Comparison of ENCODE assay signal across 24 cellular contexts in genomic region chr19:10753305-10753704, GRCh38. TPM values are rescaled to one million over a fixed set of nuclear protein-coding genes. Genes with fewer than 3 reads are reported as not detected.
DNase-seq lines count a peak whose midpoint lies in the region; ATAC-seq, FAIRE-seq and TF ChIP-seq lines count a peak whose summit lies in the region.
"Had no signal": no experiment of that assay in that cellular context is flagged by ENCODE, and none has a peak within 500 bp of the region (broad histone marks: within the 10 kb centered on the region; RNA-seq: fewer than 3 reads in every experiment).

No MANE protein-coding gene starts in this region.

- H3K4me1 ChIP-seq in K562 (replicated peaks in 1 of 2; ENCODE audit: control insufficient read depth in 2 of 2, insufficient read depth in 2 of 2, low read length in 2 of 2), result peaks cover 67 to 76% of the 10 kb centered on the region in 2 experiments
- H3K4me1 ChIP-seq in Caco-2, result no peaks in the 10 kb centered on the region

- peaks cover 89% of the 10 kb centered on the region for H3K4me1 Mint-ChIP-seq in activated CD4-positive, alpha-beta T cell treated with anti-CD3 and anti-CD28 coated beads, Interleukin-2, amount 10 ng/mL, durations not matched to agents 7 days and 5 days
- H3K4me1 Mint-ChIP-seq in CD14-positive monocyte, result peaks cover 73% of the 10 kb centered on the region
- H3K4me1 Mint-ChIP-seq in naive B cell, result peaks cover 63 to 95% (median 90%) of the 10 kb centered on the region in 3 donors
- H3K4me1 Mint-ChIP-seq in Caco-2 (ENCODE audit: low read depth, unreplicated experiment), result peaks cover 6% of the 10 kb centered on the region

- no peak overlapping the region for H3K4me3 Mint-ChIP-seq in activated CD4-positive, alpha-beta T cell treated with anti-CD3 and anti-CD28 coated beads, Interleukin-2, amount 10 ng/mL, durations not matched to agents 7 days and 5 days
- no peak overlapping the region for H3K4me3 Mint-ChIP-seq in CD14-positive monocyte
- H3K4me3 Mint-ChIP-seq in naive B cell, result peak overlapping the region in 1 of 8 donors; percentile 55
- H3K4me3 Mint-ChIP-seq in Caco-2 (ENCODE audit: unreplicated experiment), result no peak overlapping the region
- H3K4me3 Mint-ChIP-seq: H9 had no signal

- no peaks in the 10 kb centered on the region for H3K9me3 ChIP-seq in K562 (replicated peaks; ENCODE audit: control insufficient read depth, insufficient read depth, low read depth, low read length)
- H3K9me3 ChIP-seq in Caco-2, result no peaks in the 10 kb centered on the region
- H3K9me3 ChIP-seq: heart right ventricle, MG63, pancreas had no signal

- H3K27me3 ChIP-seq in K562 (ENCODE audit: control insufficient read depth in 2 of 2, insufficient read depth in 2 of 2, low read length in 2 of 2) (no peaks in the 10 kb centered on the region), Caco-2 (replicated peaks; ENCODE audit: control insufficient read depth, insufficient read depth, low read length) (no peaks in the 10 kb centered on the region)
- H3K27me3 ChIP-seq: heart right ventricle, MG63, pancreas had no signal

- H3K9me3 Mint-ChIP-seq in activated CD4-positive, alpha-beta T cell treated with anti-CD3 and anti-CD28 coated beads, Interleukin-2, amount 10 ng/mL, durations not matched to agents 7 days and 5 days, result no peaks in the 10 kb centered on the region
- H3K9me3 Mint-ChIP-seq in CD14-positive monocyte, result peaks cover 0 to 3% (median 0%) of the 10 kb centered on the region in 7 donors
- H3K9me3 Mint-ChIP-seq in naive B cell, result no peaks in the 10 kb centered on the region
- no peaks in the 10 kb centered on the region for H3K9me3 Mint-ChIP-seq in Caco-2 (ENCODE audit: unreplicated experiment)
- H3K9me3 Mint-ChIP-seq: H9 had no signal

- intact Hi-C loops in CD14-positive monocyte (cut with micrococcal nuclease), result no loop called here
- intact Hi-C loops in K562 (cut with micrococcal nuclease), result no loop called here
- intact Hi-C loops in Caco-2 (cut with micrococcal nuclease; ENCODE audit: unreplicated experiment), result no loop called here

- H3K27ac ChIP-seq in K562 (ENCODE audit: extremely low read depth, low read depth, low read length), result peak overlapping the region; percentile 42; the same call in 1 of the 3 replicates
- H3K27ac ChIP-seq: VCaP had no signal

- no peak overlapping the region for H3K4me2 ChIP-seq in K562 (ENCODE audit: insufficient read depth, low read length)

- BruUV-seq in K562 (replicated peaks; lab: Mats Ljungman, UMichigan) (no TSS peak), Caco-2 (replicated peaks; lab: Mats Ljungman, UMichigan) (no TSS peak)

- no peaks in the 10 kb centered on the region for H3K27me3 Mint-ChIP-seq in activated CD4-positive, alpha-beta T cell treated with anti-CD3 and anti-CD28 coated beads, Interleukin-2, amount 10 ng/mL, durations not matched to agents 7 days and 5 days
- H3K27me3 Mint-ChIP-seq in CD14-positive monocyte (ENCODE audit: low read depth in 3 of 3) (peaks cover 0 to 2% (median 0%) of the 10 kb centered on the region in 3 donors), naive B cell (no peaks in the 10 kb centered on the region), Caco-2 (ENCODE audit: insufficient read depth, unreplicated experiment) (no peaks in the 10 kb centered on the region)

- TF ChIP-seq CTCF in CD14-positive monocyte (IDR thresholded peaks at IDR 0.05), result no peak
- TF ChIP-seq CTCF in K562 (IDR thresholded peaks at IDR 0.05 in 2 of 3, conservative IDR thresholded peaks at IDR 0.05 in 1 of 3; ENCODE audit: insufficient read depth in 2 of 3, low read depth in 1 of 3, low read length in 3 of 3), result no peak
- TF ChIP-seq CTCF in Caco-2 (IDR thresholded peaks at IDR 0.05; ENCODE audit: insufficient read depth in 1 of 2, low read depth in 1 of 2, low read length in 1 of 2, severe bottlenecking in 1 of 2, unreplicated experiment in 1 of 2), result no peak

- no peak for TF ChIP-seq POLR2A in K562 (conservative IDR thresholded peaks at IDR 0.05)

- CTCF ChIA-PET in activated CD4-positive, alpha-beta T cell treated with anti-CD3 and anti-CD28 coated beads, Interleukin-2, amount 10 ng/mL, durations not matched to agents 7 days and 5 days (lab: Charles Lee), result interaction anchor here (0.6 to 1.3 kb wide), 2 partner anchors 12 to 39 kb away, joined by 3 to 5 read pairs; no protein-coding TSS in a partner anchor
- CTCF ChIA-PET in K562 (lab: Yijun Ruan, JAX; ENCODE audit: low intra/inter-chr PET ratio), result no interaction called here
- CTCF ChIA-PET in Caco-2 (lab: Charles Lee), result no interaction called here

- no peak for TF ChIP-seq EP300 in K562 (IDR thresholded peaks at IDR 0.05; ENCODE audit: low read length)

- no peak for DNase-seq in activated CD4-positive, alpha-beta T cell treated with anti-CD3 and anti-CD28 coated beads, Interleukin-2, amount 10 ng/mL, durations not matched to agents 7 days and 5 days
- no peak for DNase-seq in activated CD4-positive, alpha-beta T cell treated with anti-CD3 and anti-CD28 coated beads for 4 hours
- no peak for DNase-seq in CD14-positive monocyte (ENCODE audit: low spot score)
- peak in 1 of 4 experiments; percentile 39 for DNase-seq in K562 (ENCODE audit: extremely low read depth in 1 of 4, low spot score in 3 of 4)
- no peak for DNase-seq in naive B cell
- DNase-seq in SKM-1 (lab: John Stamatoyannopoulos, UW; ENCODE audit: unreplicated experiment), result no peak
- no peak for DNase-seq in Caco-2
- DNase-seq: aorta; C1 segment of cervical spinal cord; DMS53; H9; heart right ventricle; IMR-90; MG63; NCI-H1436; NCI-H2171 treated with DMSO at 0.1 percent for 48 hours; NCI-H748 treated with DMSO at 0.1 percent for 48 hours; pancreas; stimulated activated CD4-positive, alpha-beta T cell treated with anti-CD3 and anti-CD28 coated beads, Interleukin-1b, Interleukin-23, amount 100 ng/mL, for 48 hours had no signal

- peaks cover 22% of the 10 kb centered on the region for H3K36me3 Mint-ChIP-seq in activated CD4-positive, alpha-beta T cell treated with anti-CD3 and anti-CD28 coated beads, Interleukin-2, amount 10 ng/mL, durations not matched to agents 7 days and 5 days (ENCODE audit: low read depth)
- peaks cover 4 to 14% of the 10 kb centered on the region in 2 donors for H3K36me3 Mint-ChIP-seq in CD14-positive monocyte
- no peaks in the 10 kb centered on the region for H3K36me3 Mint-ChIP-seq in naive B cell
- H3K36me3 Mint-ChIP-seq in Caco-2 (ENCODE audit: insufficient read depth, unreplicated experiment), result peaks cover 21% of the 10 kb centered on the region

- no peak overlapping the region for H3K4me3 ChIP-seq in K562
- no peak overlapping the region for H3K4me3 ChIP-seq in Caco-2 (ENCODE audit: low read depth, low read length)
- H3K4me3 ChIP-seq: GM12878, heart right ventricle, lung, MG63, pancreas had no signal

- H3K79me2 ChIP-seq in K562 (ENCODE audit: control insufficient read depth, insufficient read depth, low read length), result peaks cover 94% of the 10 kb centered on the region

- peak overlapping the region; percentile 69 for H3K27ac Mint-ChIP-seq in activated CD4-positive, alpha-beta T cell treated with anti-CD3 and anti-CD28 coated beads, Interleukin-2, amount 10 ng/mL, durations not matched to agents 7 days and 5 days
- H3K27ac Mint-ChIP-seq in CD14-positive monocyte (peak overlapping the region in 6 of 7 donors; percentile 26 to 89 (median 58)), naive B cell (peak overlapping the region; percentile 17 to 95 (median 80)), Caco-2 (ENCODE audit: unreplicated experiment) (no peak overlapping the region)

- ATAC-seq in K562, result no peak
- no peak for ATAC-seq in naive B cell (ENCODE audit: low read depth in 2 of 2)
- ATAC-seq in HG03354 (IDR thresholded peaks at IDR 0.05; ENCODE audit: poor library complexity, severe bottlenecking, unreplicated experiment), result no peak
- ATAC-seq: GM12878, heart right ventricle, pancreas had no signal

- peaks cover 8% of the 10 kb centered on the region; the same call in 2 of the 3 replicates for H3K36me3 ChIP-seq in K562 (ENCODE audit: control insufficient read depth, insufficient read depth, low read length)
- H3K36me3 ChIP-seq in Caco-2 (ENCODE audit: control insufficient read depth, insufficient read depth, low read length), result no peaks in the 10 kb centered on the region; the same call in none of the 2 replicates
- H3K36me3 ChIP-seq: pancreas had no signal

- H4K20me1 ChIP-seq in K562 (replicated peaks; ENCODE audit: control insufficient read depth, insufficient read depth, low read length), result peaks cover 14% of the 10 kb centered on the region; the same call in 1 of the 2 replicates

- no peak overlapping the region for H2AFZ ChIP-seq in K562 (ENCODE audit: low read depth, low read length)

- H3K9ac ChIP-seq in K562 (ENCODE audit: insufficient read depth in 1 of 2, low read depth in 2 of 2, low read length in 2 of 2), result no peak overlapping the region

- peaks cover 4% of the 10 kb centered on the region for H3K9me1 ChIP-seq in K562 (ENCODE audit: control insufficient read depth, insufficient read depth, low read length)

- no peak for FAIRE-seq in K562 (lab: Jason Lieb, UNC)
- FAIRE-seq: endometrium, GM12878, pancreas had no signal

- in situ Hi-C loops in K562 (cut with MboI), result no loop called here

- WGBS in K562 (ENCODE audit: insufficient coverage, low coverage, missing lambda C conversion rate), result 54% methylated on average over 6 of the region's 6 CpGs

- POLR2A ChIA-PET in activated CD4-positive, alpha-beta T cell treated with anti-CD3 and anti-CD28 coated beads, Interleukin-2, amount 10 ng/mL, durations not matched to agents 7 days and 5 days (lab: Charles Lee), result no interaction called here
- POLR2A ChIA-PET in K562 (lab: Yijun Ruan, JAX), result interaction anchor here (0.6 to 1.8 kb wide), 3 partner anchors 14 to 373 kb away, joined by 3 to 4 read pairs (median 3); partner anchors contain the start of gene TYK2
- POLR2A ChIA-PET in Caco-2 (lab: Charles Lee), result no interaction called here

- TF ChIP-seq RAD21 in K562 (CRISPR knock-in tag; conservative IDR thresholded peaks at IDR 0.05 in 1 of 2, IDR thresholded peaks at IDR 0.05 in 1 of 2), result no peak

RNA-seq across cellular contexts. Expression of gene DNM2, which starts 35.4 kb away (rescaled TPM):
- 100 to 1,000 TPM; 268 to 270 TPM for total RNA-seq in activated CD4-positive, alpha-beta T cell treated with anti-CD3 and anti-CD28 coated beads, Interleukin-2, amount 10 ng/mL, durations not matched to agents 7 days and 5 days
- 10 to 100 TPM; 53.0 to 69.5 TPM for polyA plus RNA-seq in CD14-positive monocyte
- 612 and 1,251 TPM in 2 replicates for total RNA-seq in K562 (2011; cell fraction: chromatin; rRNA removed; ENCODE audit: low replicate concordance)
- total RNA-seq in K562 (2011; cell fraction: nucleolus; rRNA removed), result 540 and 557 TPM in 2 replicates
- 513 and 610 TPM in 2 replicates for total RNA-seq in K562 (2011; cell fraction: nucleoplasm; rRNA removed)
- 77.1 and 94.4 TPM in 2 replicates for total RNA-seq in K562 (2014; rRNA removed)
- total RNA-seq in K562 (2014; rRNA removed; fragmentation: Illumina TruSeq; extraction: Trizol), result 53.2 and 53.5 TPM in 2 replicates
- total RNA-seq in K562 (2015; rRNA removed; fragmentation: Illumina TruSeq; extraction: Trizol), result 66.6 and 67.2 TPM in 2 replicates
- 153 and 161 TPM in 2 replicates for total RNA-seq in K562 (2021)
- polyA plus RNA-seq in K562 (2011; rRNA removed), result 72.6 and 122 TPM in 2 replicates
- 66.0 and 77.5 TPM in 2 replicates for polyA plus RNA-seq in K562 (2011; cell fraction: cytosol; rRNA removed)
- polyA plus RNA-seq in K562 (2011; cell fraction: nucleus; rRNA removed), result 343 and 372 TPM in 2 replicates
- 121 and 177 TPM in 2 replicates for polyA plus RNA-seq in K562 (2012)
- polyA plus RNA-seq in K562 (2014; fragmentation: Illumina TruSeq; extraction: Trizol), result 93.5 and 112 TPM in 2 replicates
- 1 to 10 TPM; 2.2 to 2.4 TPM for polyA plus RNA-seq in K562 (2014; fragmentation: Nextera tagmentation; extraction: Ambion mirVana)
- 88.8 and 104 TPM in 2 replicates for polyA plus RNA-seq in K562 (2014; rRNA removed)
- polyA minus RNA-seq in K562 (2011; rRNA and poly(A)+ RNA removed), result 138 and 139 TPM in 2 replicates
- 108 and 150 TPM in 2 replicates for polyA minus RNA-seq in K562 (2011; cell fraction: cytosol; rRNA and poly(A)+ RNA removed)
- 314 and 488 TPM in 2 replicates for polyA minus RNA-seq in K562 (2011; cell fraction: nucleus; rRNA and poly(A)+ RNA removed)
- 100 to 1,000 TPM in 1 of 6 donors, 10 to 100 TPM in 5; 53.6 to 111 (median 63.0) TPM for polyA plus RNA-seq in naive B cell (ENCODE audit: low read depth in 6 of 6)
- total RNA-seq in Caco-2 (2022), result 137 and 138 TPM in 2 replicates

RNA-seq across cellular contexts. Expression of gene QTRT1, which starts 52.1 kb away (rescaled TPM):
- total RNA-seq in activated CD4-positive, alpha-beta T cell treated with anti-CD3 and anti-CD28 coated beads, Interleukin-2, amount 10 ng/mL, durations not matched to agents 7 days and 5 days, result 10 to 100 TPM; 39.9 to 43.8 TPM
- polyA plus RNA-seq in CD14-positive monocyte (10 to 100 TPM in 1 of 2 donors, 1 to 10 TPM in 1; 9.9 to 12.3 TPM), K562 (2011; rRNA removed) (30.5 and 46.6 TPM in 2 replicates), K562 (2014; fragmentation: Illumina TruSeq; extraction: Trizol) (19.3 and 44.0 TPM in 2 replicates), K562 (2014; fragmentation: Nextera tagmentation; extraction: Ambion mirVana) (1 to 10 TPM; 1.2 to 6.2 TPM), K562 (2014; rRNA removed) (65.5 and 77.8 TPM in 2 replicates), naive B cell (ENCODE audit: low read depth in 6 of 6) (10 to 100 TPM; 39.0 to 82.5 (median 46.2) TPM)
- 34.3 and 114 TPM in 2 replicates for total RNA-seq in K562 (2011; cell fraction: chromatin; rRNA removed; ENCODE audit: low replicate concordance)
- 106 TPM in 2 replicates for total RNA-seq in K562 (2011; cell fraction: nucleolus; rRNA removed)
- total RNA-seq in K562 (2011; cell fraction: nucleoplasm; rRNA removed), result 68.0 and 71.0 TPM in 2 replicates
- total RNA-seq in K562 (2014; rRNA removed) (34.6 and 43.6 TPM in 2 replicates), K562 (2014; rRNA removed; fragmentation: Illumina TruSeq; extraction: Trizol) (7.1 and 10.4 TPM in 2 replicates), K562 (2015; rRNA removed; fragmentation: Illumina TruSeq; extraction: Trizol) (32.8 and 33.7 TPM in 2 replicates), K562 (2021) (63.5 and 63.6 TPM in 2 replicates), Caco-2 (2022) (32.2 and 43.4 TPM in 2 replicates)
- polyA plus RNA-seq in K562 (2011; cell fraction: cytosol; rRNA removed), result 37.2 and 62.5 TPM in 2 replicates
- polyA plus RNA-seq in K562 (2011; cell fraction: nucleus; rRNA removed), result 188 and 308 TPM in 2 replicates
- 29.4 and 72.1 TPM in 2 replicates for polyA plus RNA-seq in K562 (2012)
- 6.0 and 7.7 TPM in 2 replicates for polyA minus RNA-seq in K562 (2011; rRNA and poly(A)+ RNA removed)
- 15.5 and 16.8 TPM in 2 replicates for polyA minus RNA-seq in K562 (2011; cell fraction: cytosol; rRNA and poly(A)+ RNA removed)
- polyA minus RNA-seq in K562 (2011; cell fraction: nucleus; rRNA and poly(A)+ RNA removed), result 19.0 and 26.1 TPM in 2 replicates
